ENCODE assay signal across 8 cellular contexts in genomic region chr1:2314297-2314802, GRCh38.
DNase-seq lines count a peak whose midpoint lies in the region; ATAC-seq and TF ChIP-seq lines count a peak whose summit lies in the region.

No MANE protein-coding gene starts in this region.

- no peaks in the 10 kb centered on the region for H3K9me2 ChIP-seq in hepatocyte (replicated peaks; ENCODE audit: insufficient read depth)

- in situ Hi-C loops in astrocyte of the cerebellum (cut with HindIII; ENCODE audit: low sequenced_read_pairs) = no loop called here

- TF ChIP-seq CTCF in HEK293 (tag by site-specific recombination; IDR thresholded peaks at IDR 0.05) (no peak), astrocyte of the cerebellum (IDR thresholded peaks at IDR 0.05; ENCODE audit: low read depth, low read length, missing control alignments) (no peak), hepatocyte (IDR thresholded peaks at IDR 0.05; ENCODE audit: poor library complexity) (no peak), sigmoid colon (IDR thresholded peaks at IDR 0.05) (no peak)

- H3K36me3 ChIP-seq in HEK293 (ENCODE audit: control insufficient read depth in 2 of 2, insufficient read depth in 1 of 2, low read length in 2 of 2) = peaks cover 0 to 4% of the 10 kb centered on the region in 2 experiments; a peak in 1 of 3 replicates
- no peaks in the 10 kb centered on the region for H3K36me3 ChIP-seq in hepatocyte (replicated peaks; ENCODE audit: insufficient read depth, low read depth)
- peaks cover 0 to under 1% (median 0%) of the 10 kb centered on the region in 4 donors for H3K36me3 ChIP-seq in sigmoid colon

- DNase-seq in AG08395 (ENCODE audit: low spot score) (peak; percentile 78), astrocyte of the cerebellum (ENCODE audit: low read depth) (no peak), hepatocyte (ENCODE audit: low spot score) (peak; percentile 94), sigmoid colon (peak; percentile 86), cortex of kidney (lab: John Stamatoyannopoulos, UW) (no peak)

- POLR2A ChIA-PET in HEK293 (lab: Yijun Ruan, JAX) = interaction anchor here (1.3 to 1.5 kb wide), 2 partner anchors 69 to 87 kb away, joined by 3 to 4 read pairs; no protein-coding TSS in a partner anchor

- CTCF ChIA-PET in HEK293 (lab: Yijun Ruan, JAX) = interaction anchor here (0.6 to 1.7 kb wide), 3 partner anchors 24 to 119 kb away, joined by 4 to 7 read pairs (median 7); no protein-coding TSS in a partner anchor

- H3K9me3 ChIP-seq in HEK293 (ENCODE audit: control insufficient read depth, insufficient read depth, low read depth, low read length) = no peaks in the 10 kb centered on the region
- no peaks in the 10 kb centered on the region for H3K9me3 ChIP-seq in hepatocyte (ENCODE audit: low read depth)
- H3K9me3 ChIP-seq in sigmoid colon = no peaks in the 10 kb centered on the region

- no peak overlapping the region; the same call in 1 of the 2 replicates for H3K27ac ChIP-seq in HEK293 (ENCODE audit: extremely low read depth, low read depth, low read length)
- peak overlapping the region; percentile 99 for H3K27ac ChIP-seq in hepatocyte
- H3K27ac ChIP-seq in sigmoid colon = peak overlapping the region; percentile 91 to 96 (median 93)

- ATAC-seq in HG03342 (IDR thresholded peaks at IDR 0.05; ENCODE audit: unreplicated experiment) = no peak
- ATAC-seq in HG03175 (IDR thresholded peaks at IDR 0.05; ENCODE audit: unreplicated experiment) = no peak

- peaks cover 2% of the 10 kb centered on the region for H3K79me2 ChIP-seq in hepatocyte

- H3K4me1 ChIP-seq in HEK293 (ENCODE audit: control insufficient read depth, insufficient read depth, low read length) (peaks cover 13% of the 10 kb centered on the region), hepatocyte (ENCODE audit: insufficient read depth) (peaks cover 41% of the 10 kb centered on the region), sigmoid colon (peaks cover 0 to 85% (median 72%) of the 10 kb centered on the region in 4 donors)

- peak overlapping the region; percentile 97 for H3K4me2 ChIP-seq in hepatocyte

- no peaks in the 10 kb centered on the region for H4K20me1 ChIP-seq in hepatocyte (ENCODE audit: insufficient read depth, poor library complexity, severe bottlenecking)

- peak overlapping the region; percentile 71 for H2AFZ ChIP-seq in hepatocyte

- H3K27me3 ChIP-seq in hepatocyte = no peaks in the 10 kb centered on the region
- no peaks in the 10 kb centered on the region for H3K27me3 ChIP-seq in sigmoid colon

- H3K4me3 ChIP-seq in HEK293 (ENCODE audit: low read depth, low read length) (peak overlapping the region; percentile 48), astrocyte of the cerebellum (ENCODE audit: low read depth, low read length) (peak overlapping the region; percentile 24), hepatocyte (peak overlapping the region; percentile 78), sigmoid colon (peak overlapping the region; percentile 41 to 78 (median 68))

- intact Hi-C loops in sigmoid colon (cut with DNase I) = loop anchor here (2.0 to 5.0 kb wide), 4 partner anchors 37 to 110 kb away; no protein-coding TSS in a partner anchor

- TF ChIP-seq EP300 in sigmoid colon (IDR thresholded peaks at IDR 0.05) = no peak

- no peak for TF ChIP-seq POLR2A in sigmoid colon (IDR thresholded peaks at IDR 0.05)

- 6% methylated on average over 30 of the region's 51 CpGs for WGBS in hepatocyte (ENCODE audit: low lambda C conversion rate, missing lambda C conversion rate)
- WGBS in sigmoid colon, 2 donors = 12 to 13% methylated on average over 51 of the region's 51 CpGs

TF ChIP-seq in HEK293, 187 proteins besides CTCF, POLR2A, EP300 and RAD21 (continues in another document):
- TF ChIP-seq ZFP37 (tag by site-specific recombination; IDR thresholded peaks at IDR 0.05) (no peak), ZNF202 (tag by site-specific recombination; IDR thresholded peaks at IDR 0.05; ENCODE audit: borderline replicate concordance) (no peak), ZNF692 (tag by site-specific recombination; IDR thresholded peaks at IDR 0.05) (0 out of 2 replicates have a peak, but pooled peaks have one; percentile 50), ZNF768 (tag by site-specific recombination; IDR thresholded peaks at IDR 0.05) (no peak), ZNF529 (tag by site-specific recombination; IDR thresholded peaks at IDR 0.05; ENCODE audit: insufficient replicate concordance) (no peak), INSM2 (tag by site-specific recombination; IDR thresholded peaks at IDR 0.05) (peak; percentile 62), AEBP2 (tag by site-specific recombination; IDR thresholded peaks at IDR 0.05; ENCODE audit: borderline replicate concordance) (no peak)
- TF ChIP-seq, protein P1, sequence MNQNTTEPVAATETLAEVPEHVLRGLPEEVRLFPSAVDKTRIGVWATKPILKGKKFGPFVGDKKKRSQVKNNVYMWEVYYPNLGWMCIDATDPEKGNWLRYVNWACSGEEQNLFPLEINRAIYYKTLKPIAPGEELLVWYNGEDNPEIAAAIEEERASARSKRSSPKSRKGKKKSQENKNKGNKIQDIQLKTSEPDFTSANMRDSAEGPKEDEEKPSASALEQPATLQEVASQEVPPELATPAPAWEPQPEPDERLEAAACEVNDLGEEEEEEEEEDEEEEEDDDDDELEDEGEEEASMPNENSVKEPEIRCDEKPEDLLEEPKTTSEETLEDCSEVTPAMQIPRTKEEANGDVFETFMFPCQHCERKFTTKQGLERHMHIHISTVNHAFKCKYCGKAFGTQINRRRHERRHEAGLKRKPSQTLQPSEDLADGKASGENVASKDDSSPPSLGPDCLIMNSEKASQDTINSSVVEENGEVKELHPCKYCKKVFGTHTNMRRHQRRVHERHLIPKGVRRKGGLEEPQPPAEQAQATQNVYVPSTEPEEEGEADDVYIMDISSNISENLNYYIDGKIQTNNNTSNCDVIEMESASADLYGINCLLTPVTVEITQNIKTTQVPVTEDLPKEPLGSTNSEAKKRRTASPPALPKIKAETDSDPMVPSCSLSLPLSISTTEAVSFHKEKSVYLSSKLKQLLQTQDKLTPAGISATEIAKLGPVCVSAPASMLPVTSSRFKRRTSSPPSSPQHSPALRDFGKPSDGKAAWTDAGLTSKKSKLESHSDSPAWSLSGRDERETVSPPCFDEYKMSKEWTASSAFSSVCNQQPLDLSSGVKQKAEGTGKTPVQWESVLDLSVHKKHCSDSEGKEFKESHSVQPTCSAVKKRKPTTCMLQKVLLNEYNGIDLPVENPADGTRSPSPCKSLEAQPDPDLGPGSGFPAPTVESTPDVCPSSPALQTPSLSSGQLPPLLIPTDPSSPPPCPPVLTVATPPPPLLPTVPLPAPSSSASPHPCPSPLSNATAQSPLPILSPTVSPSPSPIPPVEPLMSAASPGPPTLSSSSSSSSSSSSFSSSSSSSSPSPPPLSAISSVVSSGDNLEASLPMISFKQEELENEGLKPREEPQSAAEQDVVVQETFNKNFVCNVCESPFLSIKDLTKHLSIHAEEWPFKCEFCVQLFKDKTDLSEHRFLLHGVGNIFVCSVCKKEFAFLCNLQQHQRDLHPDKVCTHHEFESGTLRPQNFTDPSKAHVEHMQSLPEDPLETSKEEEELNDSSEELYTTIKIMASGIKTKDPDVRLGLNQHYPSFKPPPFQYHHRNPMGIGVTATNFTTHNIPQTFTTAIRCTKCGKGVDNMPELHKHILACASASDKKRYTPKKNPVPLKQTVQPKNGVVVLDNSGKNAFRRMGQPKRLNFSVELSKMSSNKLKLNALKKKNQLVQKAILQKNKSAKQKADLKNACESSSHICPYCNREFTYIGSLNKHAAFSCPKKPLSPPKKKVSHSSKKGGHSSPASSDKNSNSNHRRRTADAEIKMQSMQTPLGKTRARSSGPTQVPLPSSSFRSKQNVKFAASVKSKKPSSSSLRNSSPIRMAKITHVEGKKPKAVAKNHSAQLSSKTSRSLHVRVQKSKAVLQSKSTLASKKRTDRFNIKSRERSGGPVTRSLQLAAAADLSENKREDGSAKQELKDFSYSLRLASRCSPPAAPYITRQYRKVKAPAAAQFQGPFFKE (tag by site-specific recombination; IDR thresholded peaks at IDR 0.05; ENCODE audit: borderline replicate concordance) = no peak

Comparison
In these comparisons a context has a peak if more than half of its experiments do, and no peak if none do; other contexts are left out.
1. DNase-seq: peak in AG08395 (single experiment), hepatocyte (single experiment) and sigmoid colon (single experiment); none in astrocyte of the cerebellum (single experiment) and cortex of kidney (single experiment).
2. H3K4me3 ChIP-seq: peak in every context shown above with its lines; median percentile 78 in hepatocyte; 68 in sigmoid colon; 48 in HEK293; 24 in astrocyte of the cerebellum.